ENCODE assay signal across 8 cellular contexts in genomic region chr5:108379722-108380530, GRCh38. TPM values are rescaled to one million over a fixed set of nuclear protein-coding genes. Genes with fewer than 3 reads are reported as not detected.
DNase-seq lines count a peak whose midpoint lies in the region; ATAC-seq and TF ChIP-seq lines count a peak whose summit lies in the region.

No MANE protein-coding gene starts in this region.

- H3K9me3 ChIP-seq in T-helper 17 cell (ENCODE audit: control insufficient read depth, low read length, poor library complexity, severe bottlenecking) = no peaks in the 10 kb centered on the region

- no peak for TF ChIP-seq CTCF in fibroblast of villous mesenchyme (IDR thresholded peaks at IDR 0.05; ENCODE audit: insufficient read depth, low read depth, low read length)

- ATAC-seq in T-helper 17 cell (no peak), GM18867 (IDR thresholded peaks at IDR 0.05; ENCODE audit: unreplicated experiment) (no peak), HG02870 (IDR thresholded peaks at IDR 0.05; ENCODE audit: unreplicated experiment) (no peak)

- peak overlapping the region; percentile 85 for H3K4me3 Mint-ChIP-seq in T-helper 1 cell treated with Interleukin-12 subunit alpha and Interleukin-12 subunit beta and Interleukin-4 antibody, amounts not matched to agents 30 μg/mL and 1 μg/mL, for 36 hours
- H3K4me3 Mint-ChIP-seq in T-helper 17 cell = peak overlapping the region; percentile 98

- H3K27me3 Mint-ChIP-seq in T-helper 1 cell treated with Interleukin-12 subunit alpha and Interleukin-12 subunit beta and Interleukin-4 antibody, amounts not matched to agents 30 μg/mL and 1 μg/mL, for 36 hours (ENCODE audit: low read depth) = no peaks in the 10 kb centered on the region
- H3K27me3 Mint-ChIP-seq in T-helper 17 cell = no peaks in the 10 kb centered on the region

- peaks cover 18% of the 10 kb centered on the region for H3K9me3 Mint-ChIP-seq in T-helper 1 cell treated with Interleukin-12 subunit alpha and Interleukin-12 subunit beta and Interleukin-4 antibody, amounts not matched to agents 30 μg/mL and 1 μg/mL, for 36 hours

- H3K36me3 Mint-ChIP-seq in T-helper 1 cell treated with Interleukin-12 subunit alpha and Interleukin-12 subunit beta and Interleukin-4 antibody, amounts not matched to agents 30 μg/mL and 1 μg/mL, for 36 hours (ENCODE audit: low read depth) = peaks cover 15% of the 10 kb centered on the region
- H3K36me3 Mint-ChIP-seq in T-helper 17 cell (ENCODE audit: low read depth) = peaks cover 2% of the 10 kb centered on the region

- DNase-seq in T-helper 1 cell (no peak), T-helper 17 cell (no peak), fibroblast of villous mesenchyme (ENCODE audit: low read depth) (peak; percentile 17), skeletal muscle cell (ENCODE audit: low read depth) (no peak)
- DNase-seq in activated CD4-positive, alpha-beta T cell treated with anti-CD3 and anti-CD28 coated beads, Interleukin-2, amount 50 U/mL, for 1 hour = no peak

- H3K4me3 ChIP-seq in fibroblast of villous mesenchyme (ENCODE audit: low read depth, low read length) = peak overlapping the region; percentile 84
- H3K4me3 ChIP-seq in skeletal muscle cell (ENCODE audit: low read depth, low read length) = peak overlapping the region; percentile 77

- H3K4me1 Mint-ChIP-seq in T-helper 1 cell treated with Interleukin-12 subunit alpha and Interleukin-12 subunit beta and Interleukin-4 antibody, amounts not matched to agents 30 μg/mL and 1 μg/mL, for 36 hours (ENCODE audit: low read depth) = peaks cover 22% of the 10 kb centered on the region
- peaks cover 20% of the 10 kb centered on the region for H3K4me1 Mint-ChIP-seq in T-helper 17 cell

- H3K27ac Mint-ChIP-seq in T-helper 1 cell treated with Interleukin-12 subunit alpha and Interleukin-12 subunit beta and Interleukin-4 antibody, amounts not matched to agents 30 μg/mL and 1 μg/mL, for 36 hours = peak overlapping the region; percentile 92
- peak overlapping the region; percentile 80 for H3K27ac Mint-ChIP-seq in T-helper 17 cell

RNA-seq across cellular contexts. Expression of gene FBXL17, which starts 2.0 kb away (rescaled TPM):
- 10 to 100 TPM; 22.6 to 26.8 TPM for total RNA-seq in T-helper 17 cell
- 16.8 and 20.3 TPM in 2 replicates for total RNA-seq in fibroblast of villous mesenchyme
